Comparison of ENCODE assay signal across 14 cellular contexts in genomic region chr19:3041756-3042517, GRCh38. TPM values are rescaled to one million over a fixed set of nuclear protein-coding genes. Genes with fewer than 3 reads are reported as not detected.
DNase-seq lines count a peak whose midpoint lies in the region; ATAC-seq, FAIRE-seq and TF ChIP-seq lines count a peak whose summit lies in the region.
"Had no signal": no experiment of that assay in that cellular context is flagged by ENCODE, and none has a peak within 500 bp of the region (broad histone marks: within the 10 kb centered on the region; RNA-seq: fewer than 3 reads in every experiment).

No MANE protein-coding gene starts in this region.

- H3K4me1 Mint-ChIP-seq in astrocyte (ENCODE audit: low read depth, unreplicated experiment) (no peaks in the 10 kb centered on the region), nephron (peaks cover 30% of the 10 kb centered on the region), progenitor cell of endocrine pancreas (ENCODE audit: low read depth) (peaks cover 17% of the 10 kb centered on the region)

- CTCF ChIA-PET in HepG2 (lab: Yijun Ruan, JAX; ENCODE audit: low intra/inter-chr PET ratio, low total read pairs), result no interaction called here

- no peak for TF ChIP-seq CTCF in HepG2 (CRISPR knock-in tag; IDR thresholded peaks at IDR 0.05)
- no peak for TF ChIP-seq CTCF in right lobe of liver (IDR thresholded peaks at IDR 0.05)
- no peak for TF ChIP-seq CTCF in astrocyte (IDR thresholded peaks at IDR 0.05; ENCODE audit: insufficient read depth, low read depth, low read length)
- TF ChIP-seq CTCF in nephron (IDR thresholded peaks at IDR 0.05; ENCODE audit: unreplicated experiment in 3 of 3), result no peak
- no peak for TF ChIP-seq CTCF in progenitor cell of endocrine pancreas (IDR thresholded peaks at IDR 0.05; ENCODE audit: unreplicated experiment)

- H3K4me2 ChIP-seq in HepG2 (ENCODE audit: low read depth, low read length), result peak overlapping the region; percentile 39; the same call in 1 of the 2 replicates
- H3K4me2 ChIP-seq in astrocyte (ENCODE audit: low read length), result no peak overlapping the region

- TF ChIP-seq RAD21 in HepG2 (CRISPR knock-in tag; IDR thresholded peaks at IDR 0.05), result no peak

- DNase-seq in HepG2 (ENCODE audit: low spot score) (no peak), right lobe of liver (no peak), astrocyte (ENCODE audit: low read depth) (no peak), progenitor cell of endocrine pancreas (ENCODE audit: low spot score, unreplicated experiment) (no peak), NCI-H1105 (lab: John Stamatoyannopoulos, UW) (no peak)
- DNase-seq: activated CD4-positive, alpha-beta T cell treated with anti-CD3 and anti-CD28 coated beads for 36 hours; activated effector memory CD4-positive, alpha-beta T cell treated with Interleukin-2 at 50 U/mL for 16 hours; small intestine had no signal

- POLR2A ChIA-PET in HepG2 (lab: Yijun Ruan, JAX), result no interaction called here

- H3K27me3 ChIP-seq in HepG2 (ENCODE audit: control insufficient read depth in 1 of 2, insufficient read depth in 2 of 2, low read length in 2 of 2) (peaks cover 2 to 5% of the 10 kb centered on the region in 2 experiments; a peak in 3 of 5 replicates), right lobe of liver (no peaks in the 10 kb centered on the region), astrocyte (ENCODE audit: insufficient read depth, low read length) (peaks cover 4% of the 10 kb centered on the region)

- 21% methylated on average over 26 of the region's 39 CpGs for WGBS in HepG2 (ENCODE audit: low lambda C conversion rate)
- WGBS in right lobe of liver (ENCODE audit: insufficient coverage, low coverage, low lambda C conversion rate, missing lambda C conversion rate), result 26% methylated on average over 31 of the region's 39 CpGs

- no peaks in the 10 kb centered on the region for H3K9me3 ChIP-seq in HepG2 (ENCODE audit: low read length)
- no peaks in the 10 kb centered on the region for H3K9me3 ChIP-seq in right lobe of liver
- H3K9me3 ChIP-seq in astrocyte (ENCODE audit: insufficient read depth, low read depth, low read length), result no peaks in the 10 kb centered on the region

- TF ChIP-seq EP300 in HepG2 (IDR thresholded peaks at IDR 0.05; ENCODE audit: low read depth in 2 of 2, low read length in 2 of 2) (no peak), HepG2 (CRISPR knock-in tag; IDR thresholded peaks at IDR 0.05; ENCODE audit: borderline replicate concordance) (no peak)

- H3K27ac ChIP-seq in HepG2 (ENCODE audit: extremely low read length, insufficient read depth, low read length) (no peak overlapping the region), right lobe of liver (no peak overlapping the region), astrocyte (ENCODE audit: low read depth, low read length) (no peak overlapping the region)

- no peak for FAIRE-seq in HepG2 (lab: Jason Lieb, UNC)
- no peak for FAIRE-seq in astrocyte (lab: Jason Lieb, UNC)
- FAIRE-seq: H54, islet of Langerhans, small intestine had no signal

- H3K4me1 ChIP-seq in HepG2 (ENCODE audit: insufficient read depth, low read length), result peaks cover 22% of the 10 kb centered on the region
- peaks cover 0 to 1% (median 0%) of the 10 kb centered on the region in 4 donors for H3K4me1 ChIP-seq in right lobe of liver
- peaks cover 3% of the 10 kb centered on the region for H3K4me1 ChIP-seq in astrocyte (ENCODE audit: insufficient read depth, low read length)

- H3K9me3 Mint-ChIP-seq in astrocyte (ENCODE audit: unreplicated experiment) (no peaks in the 10 kb centered on the region), nephron (no peaks in the 10 kb centered on the region), progenitor cell of endocrine pancreas (ENCODE audit: low read depth) (no peaks in the 10 kb centered on the region)

- BruUV-seq in HepG2 (replicated peaks; lab: Mats Ljungman, UMichigan), result no TSS peak

- H3K27ac Mint-ChIP-seq in astrocyte (ENCODE audit: unreplicated experiment), result no peak overlapping the region
- H3K27ac Mint-ChIP-seq in nephron, result peak overlapping the region; percentile 94 to 96 (median 96)
- no peak overlapping the region for H3K27ac Mint-ChIP-seq in progenitor cell of endocrine pancreas
- H3K27ac Mint-ChIP-seq: activated CD4-positive, alpha-beta T cell treated with anti-CD3 and anti-CD28 coated beads for 36 hours had no signal

- TF ChIP-seq POLR2A in HepG2 (IDR thresholded peaks at IDR 0.05; ENCODE audit: insufficient read depth in 1 of 2, low read depth in 2 of 2, low read length in 2 of 2), result no peak
- TF ChIP-seq POLR2A in right lobe of liver (IDR thresholded peaks at IDR 0.05), result no peak

- H3K79me2 ChIP-seq in HepG2 (ENCODE audit: insufficient read depth, low read length) (no peaks in the 10 kb centered on the region), astrocyte (ENCODE audit: insufficient read depth, low read length) (no peaks in the 10 kb centered on the region)

- intact Hi-C loops in HepG2 (cut with micrococcal nuclease; ENCODE audit: unreplicated experiment) (no loop called here), right lobe of liver (cut with DNase I) (no loop called here)

- H3K9ac ChIP-seq in HepG2 (ENCODE audit: insufficient read depth, low read depth, low read length) (no peak overlapping the region), astrocyte (ENCODE audit: low read length) (no peak overlapping the region)

- H3K36me3 ChIP-seq in HepG2 (replicated peaks in 1 of 2; ENCODE audit: control insufficient read depth in 1 of 2, insufficient read depth in 2 of 2, low read length in 2 of 2) (no peaks in the 10 kb centered on the region), right lobe of liver (no peaks in the 10 kb centered on the region), astrocyte (ENCODE audit: insufficient read depth, low read length) (no peaks in the 10 kb centered on the region)

- in situ Hi-C loops in HepG2 (cut with HindIII; ENCODE audit: extremely low pct_ligation_motif_present, low pct_unique_long_range_greater_than_20kb), result no loop called here

- H3K4me3 ChIP-seq in HepG2 (replicated peaks in 1 of 3; ENCODE audit: insufficient read depth in 1 of 3, low read depth in 2 of 3, low read length in 3 of 3) (peak overlapping the region in 1 of 3 experiments; percentile 16; a peak in 2 of 6 replicates), right lobe of liver (no peak overlapping the region), astrocyte (ENCODE audit: insufficient read depth, low read depth, low read length) (no peak overlapping the region)

- ATAC-seq in HepG2 (no peak), right lobe of liver (no peak), HG03045 (IDR thresholded peaks at IDR 0.05; ENCODE audit: unreplicated experiment) (no peak), HG03175 (IDR thresholded peaks at IDR 0.05; ENCODE audit: unreplicated experiment) (no peak)
- ATAC-seq: activated CD4-positive, alpha-beta T cell treated with anti-CD3 and anti-CD28 coated beads for 36 hours had no signal

- H3K36me3 Mint-ChIP-seq in astrocyte (ENCODE audit: low read depth, unreplicated experiment), result no peaks in the 10 kb centered on the region
- no peaks in the 10 kb centered on the region for H3K36me3 Mint-ChIP-seq in nephron (ENCODE audit: low read depth)
- no peaks in the 10 kb centered on the region for H3K36me3 Mint-ChIP-seq in progenitor cell of endocrine pancreas (ENCODE audit: insufficient read depth)

- H2AFZ ChIP-seq in HepG2 (ENCODE audit: low read length) (no peak overlapping the region), astrocyte (ENCODE audit: low read depth, low read length) (peak overlapping the region; percentile 10)

- H3K27me3 Mint-ChIP-seq in astrocyte (ENCODE audit: low read depth, unreplicated experiment) (peaks cover 59% of the 10 kb centered on the region), nephron (ENCODE audit: low read depth) (peaks cover 25% of the 10 kb centered on the region), progenitor cell of endocrine pancreas (no peaks in the 10 kb centered on the region)
- H3K27me3 Mint-ChIP-seq: activated CD4-positive, alpha-beta T cell treated with anti-CD3 and anti-CD28 coated beads for 36 hours had no signal

- no peaks in the 10 kb centered on the region for H4K20me1 ChIP-seq in HepG2 (ENCODE audit: insufficient read depth, low read length)
- H4K20me1 ChIP-seq in astrocyte (ENCODE audit: insufficient read depth, low read length), result no peaks in the 10 kb centered on the region

- no peak overlapping the region for H3K4me3 Mint-ChIP-seq in astrocyte (ENCODE audit: unreplicated experiment)
- H3K4me3 Mint-ChIP-seq in nephron, result peak overlapping the region; percentile 62 to 72 (median 64)
- H3K4me3 Mint-ChIP-seq in progenitor cell of endocrine pancreas (ENCODE audit: low read depth), result no peak overlapping the region
- H3K4me3 Mint-ChIP-seq: activated CD4-positive, alpha-beta T cell treated with anti-CD3 and anti-CD28 coated beads for 36 hours had no signal

RNA-seq across cellular contexts. Expression of gene TLE2, which starts 12.9 kb away (rescaled TPM):
- total RNA-seq in HepG2 (2016; rRNA removed; fragmentation: Illumina TruSeq; extraction: Trizol) (0.07 TPM in 1 of 2 replicates, not detected in the other), right lobe of liver (10 to 100 TPM in 2 of 6 experiments, 1 to 10 TPM in 4; 6.1 to 20.6 (median 9.3) TPM), astrocyte (0.48 and 0.79 TPM in 2 replicates), progenitor cell of endocrine pancreas (147 and 160 TPM in 2 replicates)
- not detected in 2 replicates for total RNA-seq in HepG2 (2016; cell fraction: cytosol; rRNA removed; fragmentation: Illumina TruSeq; extraction: Trizol; ENCODE audit: low read depth)
- total RNA-seq in HepG2 (2016; cell fraction: insoluble cytoplasmic fraction; rRNA removed; fragmentation: Illumina TruSeq; extraction: Trizol), result not detected in 2 replicates
- total RNA-seq in HepG2 (2016; cell fraction: membrane; rRNA removed; fragmentation: Illumina TruSeq; extraction: Trizol), result 0.14 and 0.15 TPM in 2 replicates
- total RNA-seq in HepG2 (2016; cell fraction: nucleus; rRNA removed; fragmentation: Illumina TruSeq; extraction: Trizol), result not detected in 2 replicates
- 0.72 and 0.81 TPM in 2 replicates for polyA plus RNA-seq in HepG2 (2011; rRNA removed)
- 0.21 and 0.25 TPM in 2 replicates for polyA plus RNA-seq in HepG2 (2011; cell fraction: cytosol; rRNA removed)
- 1.8 and 1.9 TPM in 2 replicates for polyA plus RNA-seq in HepG2 (2011; cell fraction: nucleus; rRNA removed)
- 0.67 and 0.75 TPM in 2 replicates for polyA plus RNA-seq in HepG2 (2012)
- polyA plus RNA-seq in HepG2 (2016; cell fraction: cytosol; fragmentation: Illumina TruSeq; extraction: Trizol; ENCODE audit: low read depth), result 0.19 and 0.40 TPM in 2 replicates
- 0.13 TPM in 1 of 2 replicates, not detected in the other for polyA plus RNA-seq in HepG2 (2016; cell fraction: insoluble cytoplasmic fraction; fragmentation: Illumina TruSeq; extraction: Trizol; ENCODE audit: low read depth)
- 0.23 and 0.82 TPM in 2 replicates for polyA plus RNA-seq in HepG2 (2016; cell fraction: membrane; fragmentation: Illumina TruSeq; extraction: Trizol; ENCODE audit: low read depth)
- 0.56 TPM in 1 of 2 replicates, not detected in the other for polyA plus RNA-seq in HepG2 (2016; cell fraction: nucleus; fragmentation: Illumina TruSeq; extraction: Trizol; ENCODE audit: insufficient read depth, low read depth)
- polyA minus RNA-seq in HepG2 (2011; rRNA and poly(A)+ RNA removed; ENCODE audit: low replicate concordance), result 1.3 and 12.9 TPM in 2 replicates
- polyA minus RNA-seq in HepG2 (2011; cell fraction: cytosol; rRNA and poly(A)+ RNA removed), result 0.35 and 0.89 TPM in 2 replicates
- 0.77 TPM in 1 of 2 replicates, not detected in the other for polyA minus RNA-seq in HepG2 (2011; cell fraction: nucleus; rRNA and poly(A)+ RNA removed)
- total RNA-seq: HT1080 had no signal

RNA-seq across cellular contexts. Expression of gene TLE5, which starts 20.4 kb away (rescaled TPM):
- 51.6 and 62.8 TPM in 2 replicates for total RNA-seq in HepG2 (2016; rRNA removed; fragmentation: Illumina TruSeq; extraction: Trizol)
- 148 and 187 TPM in 2 replicates for total RNA-seq in HepG2 (2016; cell fraction: cytosol; rRNA removed; fragmentation: Illumina TruSeq; extraction: Trizol; ENCODE audit: low read depth)
- total RNA-seq in HepG2 (2016; cell fraction: insoluble cytoplasmic fraction; rRNA removed; fragmentation: Illumina TruSeq; extraction: Trizol), result 41.9 and 63.2 TPM in 2 replicates
- 155 and 189 TPM in 2 replicates for total RNA-seq in HepG2 (2016; cell fraction: membrane; rRNA removed; fragmentation: Illumina TruSeq; extraction: Trizol)
- 29.0 and 32.6 TPM in 2 replicates for total RNA-seq in HepG2 (2016; cell fraction: nucleus; rRNA removed; fragmentation: Illumina TruSeq; extraction: Trizol)
- polyA plus RNA-seq in HepG2 (2011; rRNA removed), result 189 and 246 TPM in 2 replicates
- 170 and 253 TPM in 2 replicates for polyA plus RNA-seq in HepG2 (2011; cell fraction: cytosol; rRNA removed)
- polyA plus RNA-seq in HepG2 (2011; cell fraction: nucleus; rRNA removed), result 312 and 359 TPM in 2 replicates
- 157 and 182 TPM in 2 replicates for polyA plus RNA-seq in HepG2 (2012)
- polyA plus RNA-seq in HepG2 (2016; cell fraction: cytosol; fragmentation: Illumina TruSeq; extraction: Trizol; ENCODE audit: low read depth), result 365 and 380 TPM in 2 replicates
- polyA plus RNA-seq in HepG2 (2016; cell fraction: insoluble cytoplasmic fraction; fragmentation: Illumina TruSeq; extraction: Trizol; ENCODE audit: low read depth), result 90.9 and 108 TPM in 2 replicates
- 308 and 330 TPM in 2 replicates for polyA plus RNA-seq in HepG2 (2016; cell fraction: membrane; fragmentation: Illumina TruSeq; extraction: Trizol; ENCODE audit: low read depth)
- 105 and 117 TPM in 2 replicates for polyA plus RNA-seq in HepG2 (2016; cell fraction: nucleus; fragmentation: Illumina TruSeq; extraction: Trizol; ENCODE audit: insufficient read depth, low read depth)
- polyA minus RNA-seq in HepG2 (2011; rRNA and poly(A)+ RNA removed; ENCODE audit: low replicate concordance), result 213 and 462 TPM in 2 replicates
- polyA minus RNA-seq in HepG2 (2011; cell fraction: cytosol; rRNA and poly(A)+ RNA removed), result 159 and 180 TPM in 2 replicates
- 36.2 and 46.2 TPM in 2 replicates for polyA minus RNA-seq in HepG2 (2011; cell fraction: nucleus; rRNA and poly(A)+ RNA removed)
- 100 to 1,000 TPM; 119 to 198 (median 152) TPM for total RNA-seq in right lobe of liver
- total RNA-seq in astrocyte, result 200 and 210 TPM in 2 replicates
- total RNA-seq in progenitor cell of endocrine pancreas, result 469 and 507 TPM in 2 replicates

RNA-seq across cellular contexts. Expression of gene GNA11, which starts 52.2 kb away (rescaled TPM):
- 18.8 and 26.8 TPM in 2 replicates for total RNA-seq in HepG2 (2016; rRNA removed; fragmentation: Illumina TruSeq; extraction: Trizol)
- total RNA-seq in HepG2 (2016; cell fraction: cytosol; rRNA removed; fragmentation: Illumina TruSeq; extraction: Trizol; ENCODE audit: low read depth), result 4.5 and 5.5 TPM in 2 replicates
- total RNA-seq in HepG2 (2016; cell fraction: insoluble cytoplasmic fraction; rRNA removed; fragmentation: Illumina TruSeq; extraction: Trizol), result 16.2 and 28.2 TPM in 2 replicates
- 20.2 and 20.3 TPM in 2 replicates for total RNA-seq in HepG2 (2016; cell fraction: membrane; rRNA removed; fragmentation: Illumina TruSeq; extraction: Trizol)
- 13.2 and 15.8 TPM in 2 replicates for total RNA-seq in HepG2 (2016; cell fraction: nucleus; rRNA removed; fragmentation: Illumina TruSeq; extraction: Trizol)
- polyA plus RNA-seq in HepG2 (2011; rRNA removed), result 16.0 and 16.8 TPM in 2 replicates
- polyA plus RNA-seq in HepG2 (2011; cell fraction: cytosol; rRNA removed), result 18.0 and 19.4 TPM in 2 replicates
- polyA plus RNA-seq in HepG2 (2011; cell fraction: nucleus; rRNA removed), result 24.5 and 30.8 TPM in 2 replicates
- polyA plus RNA-seq in HepG2 (2012), result 21.5 and 25.5 TPM in 2 replicates
- 4.2 and 4.6 TPM in 2 replicates for polyA plus RNA-seq in HepG2 (2016; cell fraction: cytosol; fragmentation: Illumina TruSeq; extraction: Trizol; ENCODE audit: low read depth)
- polyA plus RNA-seq in HepG2 (2016; cell fraction: insoluble cytoplasmic fraction; fragmentation: Illumina TruSeq; extraction: Trizol; ENCODE audit: low read depth), result 25.9 and 33.9 TPM in 2 replicates
- polyA plus RNA-seq in HepG2 (2016; cell fraction: membrane; fragmentation: Illumina TruSeq; extraction: Trizol; ENCODE audit: low read depth), result 14.1 and 15.9 TPM in 2 replicates
- polyA plus RNA-seq in HepG2 (2016; cell fraction: nucleus; fragmentation: Illumina TruSeq; extraction: Trizol; ENCODE audit: insufficient read depth, low read depth), result 31.1 and 31.9 TPM in 2 replicates
- 36.6 and 52.6 TPM in 2 replicates for polyA minus RNA-seq in HepG2 (2011; rRNA and poly(A)+ RNA removed; ENCODE audit: low replicate concordance)
- 10.8 and 16.8 TPM in 2 replicates for polyA minus RNA-seq in HepG2 (2011; cell fraction: cytosol; rRNA and poly(A)+ RNA removed)
- 6.7 and 7.1 TPM in 2 replicates for polyA minus RNA-seq in HepG2 (2011; cell fraction: nucleus; rRNA and poly(A)+ RNA removed)
- 10 to 100 TPM; 19.5 to 28.0 (median 22.4) TPM for total RNA-seq in right lobe of liver
- 39.9 and 41.0 TPM in 2 replicates for total RNA-seq in astrocyte
- total RNA-seq in progenitor cell of endocrine pancreas, result 37.9 and 39.5 TPM in 2 replicates

Comparison
In these comparisons a context has a peak if more than half of its experiments do, and no peak if none do; other contexts are left out.
1. H3K27ac Mint-ChIP-seq: peak in nephron (3 of 3); none in astrocyte (single experiment) and progenitor cell of endocrine pancreas (single experiment).
2. H3K4me3 Mint-ChIP-seq: peak in nephron (3 of 3); none in astrocyte (single experiment) and progenitor cell of endocrine pancreas (single experiment).